Comparison of ENCODE assay signal across 8 cellular contexts in genomic region chr5:145718956-145719355, GRCh38.
DNase-seq lines count a peak whose midpoint lies in the region; ATAC-seq, FAIRE-seq and TF ChIP-seq lines count a peak whose summit lies in the region.

No MANE protein-coding gene starts in this region.

- no peak for ATAC-seq in GM18861 (IDR thresholded peaks at IDR 0.05; ENCODE audit: unreplicated experiment)

- DNase-seq in AG09309 (ENCODE audit: low read depth) (no peak), HTR-8/SVneo (ENCODE audit: insufficient read length, low spot score) (peak; percentile 17), astrocyte of the spinal cord (ENCODE audit: low read depth, low spot score) (peak; percentile 51), kidney tubule cell (ENCODE audit: low spot score) (peak; percentile 35), ecto neural progenitor cell (ENCODE audit: low spot score) (no peak)
- no peak for DNase-seq in stimulated activated CD4-positive, alpha-beta T cell treated with anti-CD3 and anti-CD28 coated beads, Interleukin-4, amount 100 ng/mL, for 24 hours
- DNase-seq in CD8-positive, alpha-beta memory T cell, result no peak

- no peak overlapping the region for H3K4me3 ChIP-seq in AG09309 (ENCODE audit: control insufficient read depth, low read depth, low read length)
- H3K4me3 ChIP-seq in astrocyte of the spinal cord (ENCODE audit: low read depth, low read length), result no peak overlapping the region
- no peak overlapping the region for H3K4me3 ChIP-seq in CD8-positive, alpha-beta memory T cell (ENCODE audit: low read length)

- no peak overlapping the region for H3K27ac ChIP-seq in CD8-positive, alpha-beta memory T cell (ENCODE audit: low read depth, low read length)

- POLR2A ChIA-PET in CD8-positive, alpha-beta memory T cell (lab: Charles Lee), result no interaction called here

- CTCF ChIA-PET in CD8-positive, alpha-beta memory T cell (lab: Charles Lee), result no interaction called here

- H3K27me3 ChIP-seq in CD8-positive, alpha-beta memory T cell (ENCODE audit: insufficient read depth, low read length, poor library complexity, severe bottlenecking), result no peaks in the 10 kb centered on the region

- H3K27ac Mint-ChIP-seq in CD8-positive, alpha-beta memory T cell, result no peak overlapping the region

- no peaks in the 10 kb centered on the region for H3K27me3 Mint-ChIP-seq in CD8-positive, alpha-beta memory T cell

- H3K4me3 Mint-ChIP-seq in CD8-positive, alpha-beta memory T cell, result no peak overlapping the region

- no peaks in the 10 kb centered on the region for H3K36me3 ChIP-seq in CD8-positive, alpha-beta memory T cell (ENCODE audit: insufficient read depth, low read length)

- no peaks in the 10 kb centered on the region for H3K4me1 Mint-ChIP-seq in CD8-positive, alpha-beta memory T cell

- H3K36me3 Mint-ChIP-seq in CD8-positive, alpha-beta memory T cell, result no peaks in the 10 kb centered on the region

- H3K9me3 ChIP-seq in CD8-positive, alpha-beta memory T cell (ENCODE audit: low read length), result no peaks in the 10 kb centered on the region

- TF ChIP-seq CTCF in AG09309 (IDR thresholded peaks at IDR 0.05; ENCODE audit: control insufficient read depth, insufficient read depth, low read depth, low read length, missing control alignments) (peak; percentile 70), astrocyte of the spinal cord (IDR thresholded peaks at IDR 0.05; ENCODE audit: low read depth, low read length) (peak; percentile 66)

- in situ Hi-C loops in astrocyte of the spinal cord (cut with HindIII; ENCODE audit: low sequenced_read_pairs), result no loop called here

- no peaks in the 10 kb centered on the region for H3K4me1 ChIP-seq in CD8-positive, alpha-beta memory T cell (ENCODE audit: insufficient read depth, low read length)

- FAIRE-seq in HTR-8/SVneo (lab: Jason Lieb, UNC), result no peak

- H3K9me3 Mint-ChIP-seq in CD8-positive, alpha-beta memory T cell, result peaks cover 0 to 7% (median 4%) of the 10 kb centered on the region in 5 donors

Comparison
In these comparisons a context has a peak if more than half of its experiments do, and no peak if none do; other contexts are left out.
1. DNase-seq: peak in HTR-8/SVneo (single experiment), astrocyte of the spinal cord (single experiment) and kidney tubule cell (single experiment); none in AG09309 (single experiment), ecto neural progenitor cell (single experiment), stimulated activated CD4-positive, alpha-beta T cell treated with anti-CD3 and anti-CD28 coated beads, Interleukin-4, amount 100 ng/mL, for 24 hours (single experiment) and CD8-positive, alpha-beta memory T cell (0 of 5).